In genomic region chr6:159762681-159763293, GRCh38 we compare ENCODE assay signal across 8 cellular contexts. TPM values are rescaled to one million over a fixed set of nuclear protein-coding genes. Genes with fewer than 3 reads are reported as not detected.
A peak's percentile ranks its signal among the peaks of the same experiment; 100 is the strongest.
DNase-seq lines count a peak whose midpoint lies in the region; ATAC-seq and TF ChIP-seq lines count a peak whose summit lies in the region.

No MANE protein-coding gene starts in this region.

- peak overlapping the region; percentile 91 for H3K4me2 ChIP-seq in GM23248 (ENCODE audit: unreplicated experiment)

- H2AFZ ChIP-seq in GM23248, result peak overlapping the region; percentile 93

- H3F3A ChIP-seq in GM23248 (ENCODE audit: insufficient read depth), result peaks cover 31% of the 10 kb centered on the region

- in situ Hi-C loops in GM23248 (cut with MboI), result no loop called here

- TF ChIP-seq POLR2A in Peyer's patch (IDR thresholded peaks at IDR 0.05), result no peak

- H3K27me3 ChIP-seq in GM06990 (replicated peaks; ENCODE audit: control insufficient read depth, insufficient read depth, low read length) (no peaks in the 10 kb centered on the region), GM23248 (replicated peaks; ENCODE audit: insufficient read depth) (no peaks in the 10 kb centered on the region), Peyer's patch (no peaks in the 10 kb centered on the region), thymus (ENCODE audit: control insufficient read depth, insufficient read depth) (no peaks in the 10 kb centered on the region)

- H3K36me3 ChIP-seq in GM06990 (ENCODE audit: control insufficient read depth, insufficient read depth, low read length) (peaks cover 11% of the 10 kb centered on the region), GM23248 (ENCODE audit: low read depth) (peaks cover 25% of the 10 kb centered on the region; the same call in 1 of the 2 replicates), Peyer's patch (peaks cover 0 to 27% (median 0%) of the 10 kb centered on the region in 3 donors), thymus (ENCODE audit: control insufficient read depth, insufficient read depth) (peaks cover 16% of the 10 kb centered on the region)

- no peaks in the 10 kb centered on the region for H3K9me2 ChIP-seq in GM23248 (ENCODE audit: insufficient read depth)

- H3K27ac ChIP-seq in GM23248 (peak overlapping the region; percentile 88), Peyer's patch (peak overlapping the region; percentile 92 to 100 (median 98)), cingulate gyrus (ENCODE audit: low read depth, low read length) (peak overlapping the region; percentile 100), thymus (ENCODE audit: low read depth) (peak overlapping the region; percentile 55)

- H3K4me3 ChIP-seq in GM06990 (replicated peaks; ENCODE audit: low read depth, low read length) (peak overlapping the region; percentile 98), GM23248 (peak overlapping the region; percentile 84), Peyer's patch (peak overlapping the region; percentile 65 to 95 (median 84)), thymus (ENCODE audit: low read length) (peak overlapping the region; percentile 79)

- H3K4me1 ChIP-seq in GM23248 (ENCODE audit: insufficient read depth) (peaks cover 34% of the 10 kb centered on the region), Peyer's patch (peaks cover 0 to 13% (median 4%) of the 10 kb centered on the region in 4 donors), thymus (ENCODE audit: control insufficient read depth, insufficient read depth, low read length) (peaks cover 9% of the 10 kb centered on the region)

- WGBS in GM23248 (ENCODE audit: low coverage in 1 of 2, low lambda C conversion rate in 2 of 2, missing lambda C conversion rate in 2 of 2), 2 experiments, result 14 to 17% methylated on average over 16 of the region's 16 CpGs
- 27% methylated on average over 16 of the region's 16 CpGs for WGBS in thymus

- H3K79me2 ChIP-seq in GM23248 (ENCODE audit: insufficient read depth), result 0 out of 2 replicates have a peak, but pooled peaks cover under 1% of the 10 kb centered on the region

- no peaks in the 10 kb centered on the region for H4K20me1 ChIP-seq in GM23248 (ENCODE audit: insufficient read depth)

- peak overlapping the region; percentile 87 for H3K9ac ChIP-seq in GM23248

- TF ChIP-seq CTCF in GM06990 (IDR thresholded peaks at IDR 0.05; ENCODE audit: insufficient read depth, low read length, poor library complexity, severe bottlenecking), result no peak
- no peak for TF ChIP-seq CTCF in Peyer's patch (IDR thresholded peaks at IDR 0.05)

- no peak for ATAC-seq in HG03139 (IDR thresholded peaks at IDR 0.05; ENCODE audit: unreplicated experiment)

- H3K9me3 ChIP-seq in GM23248 (ENCODE audit: low read depth) (no peaks in the 10 kb centered on the region), Peyer's patch (no peaks in the 10 kb centered on the region), thymus (ENCODE audit: control insufficient read depth) (no peaks in the 10 kb centered on the region)

- DNase-seq in GM06990 (ENCODE audit: extremely low read depth, insufficient read length), result no peak
- peak; percentile 23 for DNase-seq in GM23248
- peak in 2 of 3 donors; percentile 28 to 54 for DNase-seq in Peyer's patch
- DNase-seq in lung microvascular endothelial cell (ENCODE audit: low read depth in 2 of 2), result peak; percentile 4 to 12
- no peak for DNase-seq in hepatic stellate cell (ENCODE audit: low spot score)

RNA-seq across cellular contexts. Expression of gene ACAT2, which starts 0.9 kb away (rescaled TPM):
- 10.1 and 10.5 TPM in 2 replicates for total RNA-seq in GM23248 (2014; rRNA removed; shearing (Covaris generic))
- polyA plus RNA-seq in GM23248 (2016; fragmentation: Nextera tagmentation; extraction: Ambion mirVana) (17.6 and 18.9 TPM in 2 replicates), thymus (18.7 TPM)
- total RNA-seq in Peyer's patch (10 to 100 TPM in 3 of 4 donors, 1 to 10 TPM in 1; 6.6 to 22.2 (median 16.5) TPM), lung microvascular endothelial cell (22.2 and 48.2 TPM in 2 replicates)

RNA-seq across cellular contexts. Expression of gene TCP1, which starts 26.6 kb away (rescaled TPM):
- total RNA-seq in GM23248 (2014; rRNA removed; shearing (Covaris generic)), result 260 and 354 TPM in 2 replicates
- 188 and 190 TPM in 2 replicates for polyA plus RNA-seq in GM23248 (2016; fragmentation: Nextera tagmentation; extraction: Ambion mirVana)
- total RNA-seq in Peyer's patch, result 100 to 1,000 TPM in 3 of 4 donors, 10 to 100 TPM in 1; 68.8 to 233 (median 135) TPM
- total RNA-seq in lung microvascular endothelial cell, result 245 and 262 TPM in 2 replicates
- 141 TPM for polyA plus RNA-seq in thymus

RNA-seq across cellular contexts. Expression of gene MRPL18, which starts 27.5 kb away (rescaled TPM):
- total RNA-seq in GM23248 (2014; rRNA removed; shearing (Covaris generic)), result 61.8 and 91.3 TPM in 2 replicates
- polyA plus RNA-seq in GM23248 (2016; fragmentation: Nextera tagmentation; extraction: Ambion mirVana), result 110 and 112 TPM in 2 replicates
- 10 to 100 TPM; 25.1 to 58.5 (median 35.7) TPM for total RNA-seq in Peyer's patch
- 50.1 and 69.8 TPM in 2 replicates for total RNA-seq in lung microvascular endothelial cell
- polyA plus RNA-seq in thymus, result 85.9 TPM

RNA-seq across cellular contexts. Expression of gene WTAP, which starts 35.5 kb away (rescaled TPM):
- 57.8 and 64.8 TPM in 2 replicates for total RNA-seq in GM23248 (2014; rRNA removed; shearing (Covaris generic))
- 87.8 and 89.8 TPM in 2 replicates for polyA plus RNA-seq in GM23248 (2016; fragmentation: Nextera tagmentation; extraction: Ambion mirVana)
- 100 to 1,000 TPM in 1 of 4 donors, 10 to 100 TPM in 3; 65.0 to 105 (median 88.5) TPM for total RNA-seq in Peyer's patch
- 59.1 and 81.7 TPM in 2 replicates for total RNA-seq in lung microvascular endothelial cell
- polyA plus RNA-seq in thymus, result 141 TPM

RNA-seq across cellular contexts. Expression of gene PNLDC1, which starts 37.3 kb away (rescaled TPM):
- not detected in 2 replicates for total RNA-seq in GM23248 (2014; rRNA removed; shearing (Covaris generic))
- polyA plus RNA-seq in GM23248 (2016; fragmentation: Nextera tagmentation; extraction: Ambion mirVana), result not detected in 2 replicates
- not detected for total RNA-seq in Peyer's patch
- total RNA-seq in lung microvascular endothelial cell, result not detected in 2 replicates
- 0.39 TPM for polyA plus RNA-seq in thymus

Comparison
In these comparisons a context has a peak if more than half of its experiments do, and no peak if none do; other contexts are left out.
1. DNase-seq: peak in GM23248 (single experiment), Peyer's patch (2 of 3) and lung microvascular endothelial cell (2 of 2); none in GM06990 (single experiment) and hepatic stellate cell (single experiment).
2. Peak in every context shown above with its lines, with median percentiles within 50 percentile points of each other: H3K4me3 ChIP-seq and H3K27ac ChIP-seq.